12 cellular contexts compared by ENCODE assay signal in genomic region chr4:110268352-110268751, GRCh38.
A peak's percentile ranks its signal among the peaks of the same experiment; 100 is the strongest.
DNase-seq lines count a peak whose midpoint lies in the region; ATAC-seq and TF ChIP-seq lines count a peak whose summit lies in the region.
"Had no signal": no experiment of that assay in that cellular context is flagged by ENCODE, and none has a peak within 500 bp of the region (broad histone marks: within the 10 kb centered on the region; RNA-seq: fewer than 3 reads in every experiment).

No MANE protein-coding gene starts in this region.

- no peaks in the 10 kb centered on the region for H3K4me1 ChIP-seq in DND-41 (ENCODE audit: insufficient read depth, low read length)

- no peaks in the 10 kb centered on the region for H3K36me3 ChIP-seq in DND-41 (ENCODE audit: insufficient read depth, low read length)
- H3K36me3 ChIP-seq: cardiac muscle cell had no signal

- no peak for TF ChIP-seq CTCF in DND-41 (IDR thresholded peaks at IDR 0.05; ENCODE audit: borderline replicate concordance, extremely low read depth, low read length, poor library complexity, severe bottlenecking)

- no peaks in the 10 kb centered on the region for H3K27me3 ChIP-seq in DND-41 (ENCODE audit: insufficient read depth, low read length, poor library complexity)
- H3K27me3 ChIP-seq: cardiac muscle cell had no signal

- no peaks in the 10 kb centered on the region for H3K79me2 ChIP-seq in DND-41 (ENCODE audit: insufficient read depth, low read length)

- H3K9me3 ChIP-seq in DND-41 (ENCODE audit: insufficient read depth, low read length, severe bottlenecking) = no peaks in the 10 kb centered on the region

- H3K27ac ChIP-seq in DND-41 (ENCODE audit: low read length) = no peak overlapping the region
- H3K27ac ChIP-seq: cardiac muscle cell had no signal

- DNase-seq in DND-41 = peak; percentile 15
- no peak for DNase-seq in NCI-H524 treated with DMSO at 0.1 percent for 48 hours (lab: John Stamatoyannopoulos, UW)
- DNase-seq in DMS53 treated with DMSO at 0.1 percent for 48 hours (lab: John Stamatoyannopoulos, UW; ENCODE audit: unreplicated experiment) = no peak
- DNase-seq: activated gamma-delta T cell, DMS79, left cardiac atrium had no signal

- H3K9ac ChIP-seq in DND-41 (ENCODE audit: low read depth, low read length) = no peak overlapping the region

- no peaks in the 10 kb centered on the region for H4K20me1 ChIP-seq in DND-41 (ENCODE audit: insufficient read depth, low read length)

- H2AFZ ChIP-seq in DND-41 (ENCODE audit: low read depth, low read length) = no peak overlapping the region

- no peak overlapping the region for H3K4me3 ChIP-seq in DND-41 (ENCODE audit: low read depth in 1 of 2, low read length in 2 of 2)
- H3K4me3 ChIP-seq: cardiac muscle cell had no signal

- H3K4me2 ChIP-seq in DND-41 (ENCODE audit: insufficient read depth, low read length) = no peak overlapping the region

- ATAC-seq in DND-41 (ENCODE audit: insufficient read depth, low read depth) (peak; percentile 56; the same call in 2 of the 3 replicates), GM18861 (IDR thresholded peaks at IDR 0.05; ENCODE audit: unreplicated experiment) (peak; percentile 66), GM21619 (IDR thresholded peaks at IDR 0.05; ENCODE audit: unreplicated experiment) (peak; percentile 83), HG03378 (IDR thresholded peaks at IDR 0.05; ENCODE audit: unreplicated experiment) (peak; percentile 83), HG03159 (IDR thresholded peaks at IDR 0.05; ENCODE audit: unreplicated experiment) (no peak), HG02840 (IDR thresholded peaks at IDR 0.05; ENCODE audit: low FRiP score, unreplicated experiment) (no peak)
- ATAC-seq: left cardiac atrium had no signal

Comparison
In these comparisons a context has a peak if more than half of its experiments do, and no peak if none do; other contexts are left out.
1. ATAC-seq: peak in DND-41 (single experiment), GM18861 (single experiment), GM21619 (single experiment) and HG03378 (single experiment); none in HG03159 (single experiment) and HG02840 (single experiment).